Comparison of ENCODE assay signal across 10 cellular contexts in genomic region chr13:40152145-40152544, GRCh38.
A peak's percentile ranks its signal among the peaks of the same experiment; 100 is the strongest.
DNase-seq lines count a peak whose midpoint lies in the region; ATAC-seq and TF ChIP-seq lines count a peak whose summit lies in the region.
"Had no signal": no experiment of that assay in that cellular context is flagged by ENCODE, and none has a peak within 500 bp of the region (broad histone marks: within the 10 kb centered on the region; RNA-seq: fewer than 3 reads in every experiment).

No MANE protein-coding gene starts in this region.

- no peaks in the 10 kb centered on the region for H3K27me3 ChIP-seq in body of pancreas
- H3K27me3 ChIP-seq in left lung, result no peaks in the 10 kb centered on the region

- peak; percentile 47 for ATAC-seq in body of pancreas
- ATAC-seq in left lung, result peak; percentile 57
- ATAC-seq in HG03342 (IDR thresholded peaks at IDR 0.05; ENCODE audit: unreplicated experiment), result no peak
- no peak for ATAC-seq in Right ventricle myocardium inferior
- ATAC-seq: activated T-cell treated with anti-CD3 and anti-CD28 coated beads, Interleukin-2, amount 50 U/mL, for 72 hours had no signal

- H3K27ac ChIP-seq in body of pancreas (peak overlapping the region in 1 of 4 donors; percentile 9), left lung (no peak overlapping the region)

- intact Hi-C loops in body of pancreas (cut with DNase I) (no loop called here), left lung (cut with DNase I) (no loop called here), Right ventricle myocardium inferior (cut with DNase I) (no loop called here)

- 69 to 71% methylated on average over 3 of the region's 3 CpGs for WGBS in body of pancreas, 2 donors

- H3K4me3 ChIP-seq in AG10803 (ENCODE audit: low read length) (no peak overlapping the region), body of pancreas (no peak overlapping the region), left lung (no peak overlapping the region)

- DNase-seq in AG10803 (ENCODE audit: low read depth) (peak; percentile 80), LHCN-M2 (ENCODE audit: low read depth) (peak; percentile 87), body of pancreas (peak in 3 of 4 donors; percentile 29 to 46 (median 39)), left lung (no peak), Right ventricle myocardium inferior (ENCODE audit: missing footprints) (no peak), amygdala (lab: John Stamatoyannopoulos, UW) (no peak)
- no peak for DNase-seq in activated CD4-positive, alpha-beta T cell treated with anti-CD3 and anti-CD28 coated beads, Interleukin-2, amount 50 U/mL, for 4 hours
- DNase-seq: activated T-cell treated with anti-CD3 and anti-CD28 coated beads, Interleukin-2, amount 50 U/mL, for 72 hours; NCI-H1436 had no signal

- H3K36me3 ChIP-seq in body of pancreas (replicated peaks in 1 of 2; ENCODE audit: insufficient read depth in 1 of 2, low read depth in 2 of 2) (no peaks in the 10 kb centered on the region), left lung (no peaks in the 10 kb centered on the region)

- H3K4me1 ChIP-seq in body of pancreas, result peaks cover 28% of the 10 kb centered on the region
- no peaks in the 10 kb centered on the region for H3K4me1 ChIP-seq in left lung

- TF ChIP-seq CTCF in AG10803 (conservative IDR thresholded peaks at IDR 0.05; ENCODE audit: low read length) (peak; percentile 38), body of pancreas (IDR thresholded peaks at IDR 0.05) (peak in 4 of 7 experiments; percentile 13 to 31 (median 18)), left lung (IDR thresholded peaks at IDR 0.05) (no peak)

- H3K9me3 ChIP-seq in body of pancreas (no peaks in the 10 kb centered on the region), left lung (no peaks in the 10 kb centered on the region)

- TF ChIP-seq POLR2A in body of pancreas (IDR thresholded peaks at IDR 0.05), result no peak

Comparison
In these comparisons a context has a peak if more than half of its experiments do, and no peak if none do; other contexts are left out.
1. DNase-seq: peak in AG10803 (single experiment), LHCN-M2 (single experiment) and body of pancreas (3 of 4); none in left lung (0 of 2), Right ventricle myocardium inferior (single experiment), amygdala (0 of 56) and activated CD4-positive, alpha-beta T cell treated with anti-CD3 and anti-CD28 coated beads, Interleukin-2, amount 50 U/mL, for 4 hours (0 of 2).
2. CTCF ChIP-seq: peak in AG10803 (single experiment) and body of pancreas (4 of 7); none in left lung (0 of 2).
3. ATAC-seq: peak in body of pancreas (single experiment) and left lung (single experiment); none in HG03342 (single experiment) and Right ventricle myocardium inferior (single experiment).